10 cellular contexts compared by ENCODE assay signal in genomic region chr15:74245342-74245931, GRCh38. TPM values are rescaled to one million over a fixed set of nuclear protein-coding genes. Genes with fewer than 3 reads are reported as not detected.
DNase-seq lines count a peak whose midpoint lies in the region; ATAC-seq lines count a peak whose summit lies in the region.
"Had no signal": no experiment of that assay in that cellular context is flagged by ENCODE, and none has a peak within 500 bp of the region (broad histone marks: within the 10 kb centered on the region; RNA-seq: fewer than 3 reads in every experiment).

No MANE protein-coding gene starts in this region.

- H3K36me3 Mint-ChIP-seq in activated CD4-positive, alpha-beta memory T cell treated with anti-CD3 and anti-CD28 coated beads, Interleukin-2, amount 10 ng/mL, durations not matched to agents 7 days and 5 days (ENCODE audit: low read depth) = no peaks in the 10 kb centered on the region

- H3K4me3 Mint-ChIP-seq in activated CD4-positive, alpha-beta memory T cell treated with anti-CD3 and anti-CD28 coated beads, Interleukin-2, amount 10 ng/mL, durations not matched to agents 7 days and 5 days = no peak overlapping the region

- peak; percentile 54 for DNase-seq in DMS153 treated with DMSO at 0.1 percent for 48 hours (lab: John Stamatoyannopoulos, UW; ENCODE audit: unreplicated experiment)
- peak; percentile 84 for DNase-seq in NCI-H1436 treated with DMSO at 0.1 percent for 48 hours (lab: John Stamatoyannopoulos, UW)
- DNase-seq in activated CD4-positive, alpha-beta memory T cell treated with anti-CD3 and anti-CD28 coated beads, Interleukin-2, amount 10 ng/mL, durations not matched to agents 7 days and 5 days = peak; percentile 30
- peak; percentile 87 for DNase-seq in left kidney (ENCODE audit: low read depth, low spot score)
- DNase-seq in MG63 = no peak
- DNase-seq in ACHN = no peak

- no peak overlapping the region for H3K4me3 ChIP-seq in MG63

- H3K27me3 ChIP-seq in MG63 = no peaks in the 10 kb centered on the region

- H3K27me3 Mint-ChIP-seq in activated CD4-positive, alpha-beta memory T cell treated with anti-CD3 and anti-CD28 coated beads, Interleukin-2, amount 10 ng/mL, durations not matched to agents 7 days and 5 days = peaks cover 35% of the 10 kb centered on the region

- no peak overlapping the region for H3K27ac Mint-ChIP-seq in activated CD4-positive, alpha-beta memory T cell treated with anti-CD3 and anti-CD28 coated beads, Interleukin-2, amount 10 ng/mL, durations not matched to agents 7 days and 5 days

- peaks cover 5% of the 10 kb centered on the region for H3K4me1 Mint-ChIP-seq in activated CD4-positive, alpha-beta memory T cell treated with anti-CD3 and anti-CD28 coated beads, Interleukin-2, amount 10 ng/mL, durations not matched to agents 7 days and 5 days

- H3K9me3 Mint-ChIP-seq in activated CD4-positive, alpha-beta memory T cell treated with anti-CD3 and anti-CD28 coated beads, Interleukin-2, amount 10 ng/mL, durations not matched to agents 7 days and 5 days = no peaks in the 10 kb centered on the region

- in situ Hi-C loops in ACHN (cut with HindIII; ENCODE audit: low pct_ligation_motif_present, low pct_unique_long_range_greater_than_20kb, low sequenced_read_pairs) = no loop called here

- H3K9me3 ChIP-seq in MG63 = no peaks in the 10 kb centered on the region

- POLR2A ChIA-PET in activated CD4-positive, alpha-beta memory T cell treated with anti-CD3 and anti-CD28 coated beads, Interleukin-2, amount 10 ng/mL, durations not matched to agents 7 days and 5 days (lab: Charles Lee) = no interaction called here

- CTCF ChIA-PET in activated CD4-positive, alpha-beta memory T cell treated with anti-CD3 and anti-CD28 coated beads, Interleukin-2, amount 10 ng/mL, durations not matched to agents 7 days and 5 days (lab: Charles Lee) = interaction anchor here (0.9 kb wide), 1 partner anchor 196 kb away, joined by 3 read pairs; no protein-coding TSS in a partner anchor

- H3K36me3 ChIP-seq in MG63 = no peaks in the 10 kb centered on the region

- ATAC-seq in GM19023 (IDR thresholded peaks at IDR 0.05; ENCODE audit: unreplicated experiment) = no peak
- ATAC-seq in HG03565 (IDR thresholded peaks at IDR 0.05; ENCODE audit: unreplicated experiment) = no peak

RNA-seq across cellular contexts. Expression of gene CCDC33, which starts 9.3 kb away (rescaled TPM):
- total RNA-seq in activated CD4-positive, alpha-beta memory T cell treated with anti-CD3 and anti-CD28 coated beads, Interleukin-2, amount 10 ng/mL, durations not matched to agents 7 days and 5 days = not detected
- total RNA-seq in MG63 (2014; rRNA removed; shearing (Covaris generic); ENCODE audit: low replicate concordance) = not detected in 2 replicates
- total RNA-seq: endothelial cell of umbilical vein, renal cortical epithelial cell had no signal

RNA-seq across cellular contexts. Expression of gene STRA6, which starts 42.9 kb away (rescaled TPM):
- not detected for total RNA-seq in activated CD4-positive, alpha-beta memory T cell treated with anti-CD3 and anti-CD28 coated beads, Interleukin-2, amount 10 ng/mL, durations not matched to agents 7 days and 5 days
- total RNA-seq in MG63 (2014; rRNA removed; shearing (Covaris generic); ENCODE audit: low replicate concordance) = 1.4 and 1.9 TPM in 2 replicates
- total RNA-seq: endothelial cell of umbilical vein had no signal

Comparison
In these comparisons a context has a peak if more than half of its experiments do, and no peak if none do; other contexts are left out.
1. DNase-seq: peak in DMS153 treated with DMSO at 0.1 percent for 48 hours (single experiment), NCI-H1436 treated with DMSO at 0.1 percent for 48 hours (single experiment), activated CD4-positive, alpha-beta memory T cell treated with anti-CD3 and anti-CD28 coated beads, Interleukin-2, amount 10 ng/mL, durations not matched to agents 7 days and 5 days (single experiment) and left kidney (single experiment); none in MG63 (single experiment) and ACHN (single experiment).